Comparison of ENCODE assay signal across 9 cellular contexts in genomic region chr6:53986165-53986720, GRCh38.
DNase-seq lines count a peak whose midpoint lies in the region; ATAC-seq and TF ChIP-seq lines count a peak whose summit lies in the region.
"Had no signal": no experiment of that assay in that cellular context is flagged by ENCODE, and none has a peak within 500 bp of the region (broad histone marks: within the 10 kb centered on the region; RNA-seq: fewer than 3 reads in every experiment).

No MANE protein-coding gene starts in this region.

- ATAC-seq in left colon (peak; percentile 78), aorta (ENCODE audit: low FRiP score) (peak; percentile 65)
- ATAC-seq in stimulated activated effector memory CD8-positive, alpha-beta T cell treated with anti-CD3 and anti-CD28 coated beads, Interleukin-12 subunit alpha, Interleukin-12 subunit beta, amount 100 ng/mL, for 72 hours: no peak

- H3K4me3 ChIP-seq in breast epithelium (no peak overlapping the region), aorta (ENCODE audit: low read length in 2 of 2) (no peak overlapping the region)
- H3K4me3 ChIP-seq: BLaER1 had no signal

- intact Hi-C loops in breast epithelium (cut with DNase I; ENCODE audit: low total_unique reads) (no loop called here), left colon (cut with DNase I, micrococcal nuclease) (no loop called here), aorta (cut with DNase I) (loop anchor here (5.0 to 10.0 kb wide), 4 partner anchors 739 to 1259 kb away; no protein-coding TSS in a partner anchor)

- TF ChIP-seq CTCF in HFFc6 (IDR thresholded peaks at IDR 0.05) (peak; percentile 90), breast epithelium (IDR thresholded peaks at IDR 0.05) (peak in 2 of 3 donors; percentile 38 to 55)

- no peak for TF ChIP-seq POLR2A in breast epithelium (IDR thresholded peaks at IDR 0.05)

- no peaks in the 10 kb centered on the region for H3K36me3 Mint-ChIP-seq in HFFc6 (ENCODE audit: low read depth)
- no peaks in the 10 kb centered on the region for H3K36me3 Mint-ChIP-seq in stimulated activated effector memory CD8-positive, alpha-beta T cell treated with anti-CD3 and anti-CD28 coated beads, Interleukin-12 subunit alpha, Interleukin-12 subunit beta, amount 100 ng/mL, for 72 hours

- no peaks in the 10 kb centered on the region; the same call in none of the 2 replicates for H3K27me3 Mint-ChIP-seq in HFFc6 (ENCODE audit: insufficient read depth)

- H3K36me3 ChIP-seq in breast epithelium (no peaks in the 10 kb centered on the region), aorta (ENCODE audit: control insufficient read depth in 1 of 2, insufficient read depth in 2 of 2, low read length in 1 of 2) (no peaks in the 10 kb centered on the region)
- H3K36me3 ChIP-seq: BLaER1 had no signal

- no peaks in the 10 kb centered on the region for H3K4me1 ChIP-seq in breast epithelium
- H3K4me1 ChIP-seq in aorta (ENCODE audit: control insufficient read depth in 1 of 2, insufficient read depth in 2 of 2, low read length in 2 of 2): peaks cover 0 to 4% of the 10 kb centered on the region in 2 donors
- H3K4me1 ChIP-seq: BLaER1 had no signal

- peak; percentile 10 to 46 for DNase-seq in NCI-H2081 (lab: John Stamatoyannopoulos, UW)
- no peak for DNase-seq in NCI-H2081 treated with DMSO at 0.1 percent for 48 hours (lab: John Stamatoyannopoulos, UW)
- DNase-seq in HFFc6: peak; percentile 57
- peak; percentile 54 for DNase-seq in NCI-H460 (ENCODE audit: extremely low read depth, low read depth)
- no peak for DNase-seq in breast epithelium (ENCODE audit: low spot score in 2 of 2)
- peak; percentile 33 to 63 for DNase-seq in left colon
- no peak for DNase-seq in aorta
- DNase-seq in stimulated activated effector memory CD8-positive, alpha-beta T cell treated with anti-CD3 and anti-CD28 coated beads, Interleukin-12 subunit alpha, Interleukin-12 subunit beta, amount 100 ng/mL, for 72 hours (ENCODE audit: low spot score in 2 of 2): no peak

- WGBS in aorta, 2 donors: 12 to 16% methylated on average over 3 of the region's 3 CpGs

- H3K27ac ChIP-seq in breast epithelium (no peak overlapping the region), aorta (ENCODE audit: low read depth in 1 of 2, low read length in 2 of 2) (no peak overlapping the region)
- H3K27ac ChIP-seq: BLaER1 had no signal

- peak overlapping the region; percentile 66 for H3K27ac Mint-ChIP-seq in HFFc6
- no peak overlapping the region for H3K27ac Mint-ChIP-seq in stimulated activated effector memory CD8-positive, alpha-beta T cell treated with anti-CD3 and anti-CD28 coated beads, Interleukin-12 subunit alpha, Interleukin-12 subunit beta, amount 100 ng/mL, for 72 hours

- peaks cover 55% of the 10 kb centered on the region for H3K4me1 Mint-ChIP-seq in HFFc6 (ENCODE audit: low read depth)
- H3K4me1 Mint-ChIP-seq in stimulated activated effector memory CD8-positive, alpha-beta T cell treated with anti-CD3 and anti-CD28 coated beads, Interleukin-12 subunit alpha, Interleukin-12 subunit beta, amount 100 ng/mL, for 72 hours: no peaks in the 10 kb centered on the region

- H3K27me3 ChIP-seq in breast epithelium (no peaks in the 10 kb centered on the region), aorta (ENCODE audit: control insufficient read depth in 1 of 2, insufficient read depth in 2 of 2, low read length in 1 of 2) (no peaks in the 10 kb centered on the region)
- H3K27me3 ChIP-seq: BLaER1 had no signal

- no peaks in the 10 kb centered on the region for H3K9me3 Mint-ChIP-seq in HFFc6
- no peaks in the 10 kb centered on the region for H3K9me3 Mint-ChIP-seq in stimulated activated effector memory CD8-positive, alpha-beta T cell treated with anti-CD3 and anti-CD28 coated beads, Interleukin-12 subunit alpha, Interleukin-12 subunit beta, amount 100 ng/mL, for 72 hours

- H3K4me3 Mint-ChIP-seq in HFFc6: peak overlapping the region; percentile 43; the same call in 1 of the 2 replicates
- H3K4me3 Mint-ChIP-seq in stimulated activated effector memory CD8-positive, alpha-beta T cell treated with anti-CD3 and anti-CD28 coated beads, Interleukin-12 subunit alpha, Interleukin-12 subunit beta, amount 100 ng/mL, for 72 hours: no peak overlapping the region

- no peaks in the 10 kb centered on the region for H3K9me3 ChIP-seq in breast epithelium
- no peaks in the 10 kb centered on the region for H3K9me3 ChIP-seq in aorta (ENCODE audit: control insufficient read depth, low read length)
- H3K9me3 ChIP-seq: BLaER1 had no signal

Comparison
In these comparisons a context has a peak if more than half of its experiments do, and no peak if none do; other contexts are left out.
1. DNase-seq: peak in NCI-H2081 (2 of 2), HFFc6 (single experiment), NCI-H460 (single experiment) and left colon (2 of 2); none in NCI-H2081 treated with DMSO at 0.1 percent for 48 hours (single experiment), breast epithelium (0 of 2), aorta (0 of 2) and stimulated activated effector memory CD8-positive, alpha-beta T cell treated with anti-CD3 and anti-CD28 coated beads, Interleukin-12 subunit alpha, Interleukin-12 subunit beta, amount 100 ng/mL, for 72 hours (0 of 2).
2. intact Hi-C loops: an anchor here in aorta (5.0 to 10.0 kb wide); none called in breast epithelium and left colon.